In the genomic region with DNA sequence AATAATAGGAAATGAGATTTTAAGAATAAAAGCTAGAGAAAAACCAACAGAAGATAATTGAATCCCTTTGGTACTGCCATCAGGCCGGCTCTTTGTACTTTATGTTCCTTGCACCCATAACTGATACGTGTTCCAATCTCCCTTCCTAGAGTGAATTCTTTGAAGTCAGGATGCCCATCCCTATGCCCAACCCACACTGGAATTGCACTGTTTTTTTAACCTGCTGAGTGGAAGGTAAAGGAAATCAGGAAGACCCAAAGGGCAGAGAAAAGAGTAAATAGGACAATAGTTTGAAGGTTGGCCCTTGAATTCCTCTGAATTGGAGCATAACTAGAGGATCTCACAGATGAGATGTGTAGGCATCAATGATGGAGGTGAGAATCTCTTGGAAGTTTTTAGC, we compare ENCODE assay signal across 13 cellular contexts. TPM values are rescaled to one million over a fixed set of nuclear protein-coding genes. Genes with fewer than 3 reads are reported as not detected.
DNase-seq lines count a peak whose midpoint lies in the region; ATAC-seq, FAIRE-seq and TF ChIP-seq lines count a peak whose summit lies in the region.
"Had no signal": no experiment of that assay in that cellular context is flagged by ENCODE, and none has a peak within 500 bp of the region (broad histone marks: within the 10 kb centered on the region; RNA-seq: fewer than 3 reads in every experiment).

No MANE protein-coding gene starts in this region.

- WGBS in small intestine, 3 donors = 13 to 63% (median 52%) methylated on average over 2 of the region's 2 CpGs

- no peaks in the 10 kb centered on the region for H3K27me3 ChIP-seq in RWPE2 (ENCODE audit: insufficient read depth, poor library complexity, severe bottlenecking)
- no peaks in the 10 kb centered on the region for H3K27me3 ChIP-seq in effector memory CD4-positive, alpha-beta T cell (replicated peaks; ENCODE audit: control insufficient read depth, insufficient read depth, low read length, poor library complexity, severe bottlenecking)
- no peaks in the 10 kb centered on the region for H3K27me3 ChIP-seq in small intestine (ENCODE audit: control insufficient read depth in 2 of 2, insufficient read depth in 2 of 2, low read length in 2 of 2)

- DNase-seq in activated T-cell treated with anti-CD3 and anti-CD28 coated beads, Interleukin-2, amount 50 U/mL, for 24 hours = no peak
- no peak for DNase-seq in activated T-cell treated with anti-CD3 and anti-CD28 coated beads, Interleukin-2, amount 50 U/mL, for 48 hours
- DNase-seq in RWPE2 (ENCODE audit: low spot score) (no peak), small intestine (peak; percentile 73), NCI-H82 (lab: John Stamatoyannopoulos, UW) (no peak), HCEC 1CT (no peak), DMS79 treated with DMSO at 0.1 percent for 48 hours (lab: John Stamatoyannopoulos, UW) (no peak)
- no peak for DNase-seq in effector memory CD4-positive, alpha-beta T cell
- DNase-seq: activated CD8-positive, alpha-beta memory T cell treated with anti-CD3 and anti-CD28 coated beads, Interleukin-2, amount 50 U/mL, for 48 hours; NCI-H2029 treated with DMSO at 0.1 percent for 48 hours had no signal

- TF ChIP-seq CTCF in RWPE2 (IDR thresholded peaks at IDR 0.05; ENCODE audit: poor library complexity, severe bottlenecking) = no peak

- no peak for FAIRE-seq in small intestine (lab: Jason Lieb, UNC)
- FAIRE-seq: astrocyte, TTC549 had no signal

- H3K36me3 Mint-ChIP-seq in activated T-cell treated with anti-CD3 and anti-CD28 coated beads, Interleukin-2, amount 50 U/mL, for 24 hours (ENCODE audit: low read depth) = peaks cover 6% of the 10 kb centered on the region

- no peaks in the 10 kb centered on the region for H3K9me3 Mint-ChIP-seq in activated T-cell treated with anti-CD3 and anti-CD28 coated beads, Interleukin-2, amount 50 U/mL, for 24 hours

- H3K4me3 Mint-ChIP-seq in activated T-cell treated with anti-CD3 and anti-CD28 coated beads, Interleukin-2, amount 50 U/mL, for 24 hours = peak overlapping the region; percentile 46

- H3K4me1 ChIP-seq in RWPE2 (ENCODE audit: insufficient read depth, poor library complexity, severe bottlenecking) = peaks cover 27% of the 10 kb centered on the region
- H3K4me1 ChIP-seq in effector memory CD4-positive, alpha-beta T cell (ENCODE audit: control insufficient read depth, insufficient read depth, low read length, poor library complexity, severe bottlenecking) = peaks cover 24% of the 10 kb centered on the region
- H3K4me1 ChIP-seq in small intestine (ENCODE audit: control insufficient read depth in 2 of 2, insufficient read depth in 1 of 2, low read depth in 1 of 2, low read length in 1 of 2) = peaks cover 2 to 3% of the 10 kb centered on the region in 2 donors

- H3K4me1 Mint-ChIP-seq in activated T-cell treated with anti-CD3 and anti-CD28 coated beads, Interleukin-2, amount 50 U/mL, for 24 hours (ENCODE audit: low read depth) = peaks cover 68% of the 10 kb centered on the region

- no peak for ATAC-seq in RWPE2 (ENCODE audit: low read depth)
- ATAC-seq: Right ventricle myocardium inferior had no signal

- H3K36me3 ChIP-seq in RWPE2 (ENCODE audit: low read depth) = no peaks in the 10 kb centered on the region
- H3K36me3 ChIP-seq in effector memory CD4-positive, alpha-beta T cell (ENCODE audit: control insufficient read depth, insufficient read depth, low read length) = no peaks in the 10 kb centered on the region
- H3K36me3 ChIP-seq in small intestine (ENCODE audit: control insufficient read depth in 2 of 2, insufficient read depth in 2 of 2, low read length in 2 of 2) = no peaks in the 10 kb centered on the region

- peak overlapping the region; percentile 97 for H3K27ac Mint-ChIP-seq in activated T-cell treated with anti-CD3 and anti-CD28 coated beads, Interleukin-2, amount 50 U/mL, for 24 hours

- H3K9me3 ChIP-seq in RWPE2 (ENCODE audit: severe bottlenecking) = no peaks in the 10 kb centered on the region
- no peaks in the 10 kb centered on the region for H3K9me3 ChIP-seq in effector memory CD4-positive, alpha-beta T cell (ENCODE audit: control insufficient read depth, low read length)
- no peaks in the 10 kb centered on the region for H3K9me3 ChIP-seq in small intestine (ENCODE audit: control insufficient read depth, low read depth)

- no peaks in the 10 kb centered on the region for H3K27me3 Mint-ChIP-seq in activated T-cell treated with anti-CD3 and anti-CD28 coated beads, Interleukin-2, amount 50 U/mL, for 24 hours

- peak overlapping the region; percentile 93 for H3K27ac ChIP-seq in RWPE2 (ENCODE audit: poor library complexity, severe bottlenecking)
- H3K27ac ChIP-seq in effector memory CD4-positive, alpha-beta T cell (ENCODE audit: insufficient read depth, low read length, poor library complexity, severe bottlenecking) = peak overlapping the region; percentile 77
- H3K27ac ChIP-seq in small intestine (ENCODE audit: low read depth in 1 of 2, low read length in 1 of 2) = peak overlapping the region; percentile 18 to 70

- no peak overlapping the region for H3K4me3 ChIP-seq in RWPE2 (ENCODE audit: severe bottlenecking)
- no peak overlapping the region for H3K4me3 ChIP-seq in effector memory CD4-positive, alpha-beta T cell (ENCODE audit: insufficient read depth, low read depth, low read length, poor library complexity, severe bottlenecking)
- H3K4me3 ChIP-seq in small intestine (ENCODE audit: low read depth in 1 of 2, low read length in 2 of 2) = no peak overlapping the region

RNA-seq across cellular contexts. Expression of gene ATG16L1, which starts 4.4 kb away (rescaled TPM):
- 10 to 100 TPM; 14.6 to 19.0 (median 15.9) TPM for polyA plus RNA-seq in small intestine
